In the genomic region with DNA sequence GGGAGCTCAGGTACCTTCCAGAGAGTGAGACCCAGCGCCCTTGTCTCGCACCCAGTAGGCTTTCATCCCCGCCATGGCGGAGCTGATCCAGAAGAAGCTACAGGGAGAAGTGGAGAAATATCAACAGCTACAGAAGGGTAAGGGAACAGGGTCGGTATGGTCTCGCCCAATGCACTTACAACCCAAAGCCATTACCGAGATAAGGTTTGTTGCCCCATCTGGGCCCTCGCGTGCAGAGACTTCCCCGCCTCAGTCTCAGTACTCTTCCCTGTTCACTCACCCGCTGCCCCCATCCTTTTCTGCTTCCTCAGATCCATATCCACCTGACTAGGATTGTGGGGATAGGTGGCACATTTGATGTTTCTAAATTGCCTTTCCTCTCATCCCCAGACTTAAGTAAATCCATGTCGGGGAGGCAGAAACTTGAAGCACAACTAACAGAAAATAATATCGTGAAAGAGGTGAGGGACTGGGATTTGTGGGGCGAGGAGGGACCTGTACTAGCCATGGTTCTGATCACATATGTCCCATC, we compare ENCODE assay signal across 8 cellular contexts. TPM values are rescaled to one million over a fixed set of nuclear protein-coding genes. Genes with fewer than 3 reads are reported as not detected.
A peak's percentile ranks its signal among the peaks of the same experiment; 100 is the strongest.
DNase-seq lines count a peak whose midpoint lies in the region; ATAC-seq and TF ChIP-seq lines count a peak whose summit lies in the region.

No MANE protein-coding gene starts in this region.

- H3K4me1 ChIP-seq in SK-N-SH (ENCODE audit: control insufficient read depth in 1 of 2, insufficient read depth in 2 of 2, low read depth in 1 of 2, low read length in 1 of 2) (peaks cover 5 to 28% of the 10 kb centered on the region in 2 experiments; a peak in 3 of 4 replicates), skeletal muscle satellite cell (ENCODE audit: control insufficient read depth, insufficient read depth, low read length) (peaks cover 16% of the 10 kb centered on the region)

- peaks cover 53% of the 10 kb centered on the region for H3K79me2 ChIP-seq in SK-N-SH (ENCODE audit: insufficient read depth)

- H3K4me2 ChIP-seq in SK-N-SH: peak overlapping the region; percentile 96
- peak overlapping the region; percentile 93 for H3K4me2 ChIP-seq in skeletal muscle satellite cell (ENCODE audit: low read length)

- H3K27ac Mint-ChIP-seq in stimulated activated naive CD8-positive, alpha-beta T cell treated with anti-CD3 and anti-CD28 coated beads, Interleukin-15, Interleukin-2, amounts not matched to agents 100 ng/mL and 50 ng/mL, for 24 hours: peak overlapping the region; percentile 98

- H3K4me3 ChIP-seq in SK-N-SH (ENCODE audit: low read depth in 2 of 2, low read length in 1 of 2) (peak overlapping the region; percentile 78 to 96), fibroblast of villous mesenchyme (ENCODE audit: low read depth, low read length) (peak overlapping the region; percentile 93), skeletal muscle satellite cell (ENCODE audit: low read length) (peak overlapping the region; percentile 98)

- CTCF ChIA-PET in SK-N-SH (lab: Yijun Ruan, JAX): interaction anchor here (1.7 to 4.4 kb wide), 3 partner anchors 10 to 136 kb away, joined by 9 to 49 read pairs (median 11); a partner anchor contains a TSS

- H4K20me1 ChIP-seq in SK-N-SH (ENCODE audit: insufficient read depth): no peaks in the 10 kb centered on the region

- H3K36me3 ChIP-seq in SK-N-SH (replicated peaks in 1 of 2; ENCODE audit: control insufficient read depth in 1 of 2, insufficient read depth in 2 of 2, low read length in 1 of 2) (peaks cover 34 to 62% of the 10 kb centered on the region in 2 experiments), skeletal muscle satellite cell (ENCODE audit: insufficient read depth, low read length) (peaks cover 38% of the 10 kb centered on the region)

- H3F3A ChIP-seq in SK-N-SH (replicated peaks; ENCODE audit: insufficient read depth): peaks cover 6% of the 10 kb centered on the region

- ATAC-seq in stimulated activated naive CD8-positive, alpha-beta T cell treated with anti-CD3 and anti-CD28 coated beads, Interleukin-15, Interleukin-2, amounts not matched to agents 100 U/mL and 50 U/mL, for 24 hours: no peak

- no peak for TF ChIP-seq CTCF in SK-N-SH (IDR thresholded peaks at IDR 0.05)
- TF ChIP-seq CTCF in fibroblast of villous mesenchyme (IDR thresholded peaks at IDR 0.05; ENCODE audit: insufficient read depth, low read depth, low read length): no peak

- under 1% methylated on average over 10 of the region's 14 CpGs for WGBS in SK-N-SH (ENCODE audit: low lambda C conversion rate)

- H3K36me3 Mint-ChIP-seq in stimulated activated naive CD8-positive, alpha-beta T cell treated with anti-CD3 and anti-CD28 coated beads, Interleukin-15, Interleukin-2, amounts not matched to agents 100 ng/mL and 50 ng/mL, for 24 hours (ENCODE audit: low read depth): peaks cover 58% of the 10 kb centered on the region

- peak overlapping the region; percentile 80 for H3K9ac ChIP-seq in SK-N-SH
- peak overlapping the region; percentile 90 for H3K9ac ChIP-seq in skeletal muscle satellite cell (ENCODE audit: low read depth, low read length)

- POLR2A ChIA-PET in SK-N-SH (lab: Yijun Ruan, JAX): interaction anchor here (1.7 to 3.6 kb wide), 6 partner anchors 8 to 318 kb away, joined by 4 to 58 read pairs (median 14); a partner anchor contains a TSS

- H3K27me3 ChIP-seq in SK-N-SH (ENCODE audit: insufficient read depth) (no peaks in the 10 kb centered on the region), skeletal muscle satellite cell (ENCODE audit: control insufficient read depth, insufficient read depth, low read length) (no peaks in the 10 kb centered on the region)

- no peaks in the 10 kb centered on the region for H3K9me3 ChIP-seq in SK-N-SH
- no peaks in the 10 kb centered on the region for H3K9me3 ChIP-seq in skeletal muscle satellite cell (replicated peaks; ENCODE audit: low read length)

- peak overlapping the region; percentile 40 to 91; a peak in 3 of 4 replicates for H3K27ac ChIP-seq in SK-N-SH (ENCODE audit: low read depth in 2 of 2, low read length in 1 of 2)

- no peak overlapping the region for H2AFZ ChIP-seq in SK-N-SH (ENCODE audit: low read depth)

- H3K4me3 Mint-ChIP-seq in stimulated activated naive CD8-positive, alpha-beta T cell treated with anti-CD3 and anti-CD28 coated beads, Interleukin-15, Interleukin-2, amounts not matched to agents 100 ng/mL and 50 ng/mL, for 24 hours: peak overlapping the region; percentile 99

- no peak for TF ChIP-seq EP300 in SK-N-SH (IDR thresholded peaks at IDR 0.05; ENCODE audit: borderline replicate concordance in 1 of 2, low read depth in 1 of 2, low read length in 1 of 2)

- DNase-seq in stimulated activated naive CD8-positive, alpha-beta T cell treated with anti-CD3 and anti-CD28 coated beads, Interleukin-15, Interleukin-2, amounts not matched to agents 100 U/mL and 50 U/mL, for 24 hours: no peak
- DNase-seq in SK-N-SH (peak; percentile 45), fibroblast of villous mesenchyme (ENCODE audit: low read depth) (peak; percentile 14), mucosa of gallbladder (ENCODE audit: low spot score) (no peak), LoVo (ENCODE audit: low spot score) (no peak), NCI-H2081 treated with DMSO at 0.1 percent for 48 hours (lab: John Stamatoyannopoulos, UW) (no peak)

- H3K4me1 Mint-ChIP-seq in stimulated activated naive CD8-positive, alpha-beta T cell treated with anti-CD3 and anti-CD28 coated beads, Interleukin-15, Interleukin-2, amounts not matched to agents 100 ng/mL and 50 ng/mL, for 24 hours (ENCODE audit: low read depth): peaks cover 50% of the 10 kb centered on the region

- H3K27me3 Mint-ChIP-seq in stimulated activated naive CD8-positive, alpha-beta T cell treated with anti-CD3 and anti-CD28 coated beads, Interleukin-15, Interleukin-2, amounts not matched to agents 100 ng/mL and 50 ng/mL, for 24 hours: no peaks in the 10 kb centered on the region

- H3K9me3 Mint-ChIP-seq in stimulated activated naive CD8-positive, alpha-beta T cell treated with anti-CD3 and anti-CD28 coated beads, Interleukin-15, Interleukin-2, amounts not matched to agents 100 ng/mL and 50 ng/mL, for 24 hours: no peaks in the 10 kb centered on the region

- TF ChIP-seq RAD21 in SK-N-SH (IDR thresholded peaks at IDR 0.05; ENCODE audit: low read length): no peak

- no peaks in the 10 kb centered on the region for H3K9me2 ChIP-seq in SK-N-SH

TF ChIP-seq in SK-N-SH, 30 proteins besides CTCF, POLR2A, EP300 and RAD21:
- TF ChIP-seq TAF1 (IDR thresholded peaks at IDR 0.05; ENCODE audit: borderline replicate concordance, low read depth, low read length): no peak
- TF ChIP-seq, protein P1, sequence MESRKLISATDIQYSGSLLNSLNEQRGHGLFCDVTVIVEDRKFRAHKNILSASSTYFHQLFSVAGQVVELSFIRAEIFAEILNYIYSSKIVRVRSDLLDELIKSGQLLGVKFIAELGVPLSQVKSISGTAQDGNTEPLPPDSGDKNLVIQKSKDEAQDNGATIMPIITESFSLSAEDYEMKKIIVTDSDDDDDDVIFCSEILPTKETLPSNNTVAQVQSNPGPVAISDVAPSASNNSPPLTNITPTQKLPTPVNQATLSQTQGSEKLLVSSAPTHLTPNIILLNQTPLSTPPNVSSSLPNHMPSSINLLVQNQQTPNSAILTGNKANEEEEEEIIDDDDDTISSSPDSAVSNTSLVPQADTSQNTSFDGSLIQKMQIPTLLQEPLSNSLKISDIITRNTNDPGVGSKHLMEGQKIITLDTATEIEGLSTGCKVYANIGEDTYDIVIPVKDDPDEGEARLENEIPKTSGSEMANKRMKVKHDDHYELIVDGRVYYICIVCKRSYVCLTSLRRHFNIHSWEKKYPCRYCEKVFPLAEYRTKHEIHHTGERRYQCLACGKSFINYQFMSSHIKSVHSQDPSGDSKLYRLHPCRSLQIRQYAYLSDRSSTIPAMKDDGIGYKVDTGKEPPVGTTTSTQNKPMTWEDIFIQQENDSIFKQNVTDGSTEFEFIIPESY (IDR thresholded peaks at IDR 0.05; ENCODE audit: borderline replicate concordance, low read depth): no peak
- no peak for TF ChIP-seq TEAD4 (IDR thresholded peaks at IDR 0.05; ENCODE audit: borderline replicate concordance, insufficient read depth)
- TF ChIP-seq POLR2AphosphoS5 (IDR thresholded peaks at IDR 0.05; ENCODE audit: low read depth, low read length): no peak
- TF ChIP-seq GABPA (IDR thresholded peaks at IDR 0.05; ENCODE audit: low read depth): no peak
- no peak for TF ChIP-seq SIN3A (IDR thresholded peaks at IDR 0.05; ENCODE audit: borderline replicate concordance, low read depth, low read length)
- no peak for TF ChIP-seq JUND (IDR thresholded peaks at IDR 0.05)
- TF ChIP-seq RFX5 (IDR thresholded peaks at IDR 0.05; ENCODE audit: low read length): no peak

RNA-seq across cellular contexts. Expression of a gene that starts 0.4 kb away (rescaled TPM):
- 182 and 213 TPM in 2 replicates for polyA plus RNA-seq in SK-N-SH (2012; rRNA removed)
- polyA plus RNA-seq in SK-N-SH (2012; cell fraction: cytosol; rRNA removed): 233 and 285 TPM in 2 replicates
- polyA plus RNA-seq in SK-N-SH (2012; cell fraction: nucleus; rRNA removed): 113 and 143 TPM in 2 replicates
- total RNA-seq in fibroblast of villous mesenchyme (26.4 and 34.5 TPM in 2 replicates), mucosa of gallbladder (38.6 TPM)
- total RNA-seq in skeletal muscle satellite cell (2012; rRNA removed): 43.2 and 46.1 TPM in 2 replicates

RNA-seq across cellular contexts. Expression of a gene that starts 0.8 kb away (rescaled TPM):
- 153 and 172 TPM in 2 replicates for polyA plus RNA-seq in SK-N-SH (2012; rRNA removed)
- polyA plus RNA-seq in SK-N-SH (2012; cell fraction: cytosol; rRNA removed): 76.0 and 91.7 TPM in 2 replicates
- polyA plus RNA-seq in SK-N-SH (2012; cell fraction: nucleus; rRNA removed): 421 and 466 TPM in 2 replicates
- total RNA-seq in fibroblast of villous mesenchyme: 99.7 and 108 TPM in 2 replicates
- 108 and 128 TPM in 2 replicates for total RNA-seq in skeletal muscle satellite cell (2012; rRNA removed)
- 37.7 TPM for total RNA-seq in mucosa of gallbladder

RNA-seq across cellular contexts. Expression of a gene that starts 8.9 kb away (rescaled TPM):
- polyA plus RNA-seq in SK-N-SH (2012; rRNA removed): 59.4 and 71.2 TPM in 2 replicates
- polyA plus RNA-seq in SK-N-SH (2012; cell fraction: cytosol; rRNA removed): 19.9 and 29.3 TPM in 2 replicates
- polyA plus RNA-seq in SK-N-SH (2012; cell fraction: nucleus; rRNA removed): 331 and 334 TPM in 2 replicates
- total RNA-seq in fibroblast of villous mesenchyme: 13.0 and 23.2 TPM in 2 replicates
- 13.2 and 17.0 TPM in 2 replicates for total RNA-seq in skeletal muscle satellite cell (2012; rRNA removed)
- 158 TPM for total RNA-seq in mucosa of gallbladder

RNA-seq across cellular contexts. Expression of a gene that starts 12.9 kb away (rescaled TPM):
- 0.55 and 0.56 TPM in 2 replicates for polyA plus RNA-seq in SK-N-SH (2012; rRNA removed)
- polyA plus RNA-seq in SK-N-SH (2012; cell fraction: cytosol; rRNA removed): 0.27 and 0.42 TPM in 2 replicates
- 0.38 TPM in 2 replicates for polyA plus RNA-seq in SK-N-SH (2012; cell fraction: nucleus; rRNA removed)
- 2.6 and 5.5 TPM in 2 replicates for total RNA-seq in fibroblast of villous mesenchyme
- 0.66 and 1.0 TPM in 2 replicates for total RNA-seq in skeletal muscle satellite cell (2012; rRNA removed)
- 25.4 TPM for total RNA-seq in mucosa of gallbladder

RNA-seq across cellular contexts. Expression of a gene that starts 18.0 kb away (rescaled TPM):
- 12,112 and 13,423 TPM in 2 replicates for polyA plus RNA-seq in SK-N-SH (2012; rRNA removed)
- polyA plus RNA-seq in SK-N-SH (2012; cell fraction: cytosol; rRNA removed): 12,756 and 13,510 TPM in 2 replicates
- polyA plus RNA-seq in SK-N-SH (2012; cell fraction: nucleus; rRNA removed): 3,736 and 4,039 TPM in 2 replicates
- total RNA-seq in fibroblast of villous mesenchyme (1,877 and 2,083 TPM in 2 replicates), mucosa of gallbladder (1,438 TPM)
- 2,522 and 4,168 TPM in 2 replicates for total RNA-seq in skeletal muscle satellite cell (2012; rRNA removed)

Comparison
In these comparisons a context has a peak if more than half of its experiments do, and no peak if none do; other contexts are left out.
1. DNase-seq: peak in SK-N-SH (single experiment) and fibroblast of villous mesenchyme (single experiment); none in stimulated activated naive CD8-positive, alpha-beta T cell treated with anti-CD3 and anti-CD28 coated beads, Interleukin-15, Interleukin-2, amounts not matched to agents 100 U/mL and 50 U/mL, for 24 hours (single experiment), mucosa of gallbladder (single experiment), LoVo (single experiment) and NCI-H2081 treated with DMSO at 0.1 percent for 48 hours (single experiment).
2. Peak in every context shown above with its lines, with median percentiles within 50 percentile points of each other: H3K4me3 ChIP-seq.